16 cellular contexts compared by ENCODE assay signal in genomic region chr4:149884046-149884445, GRCh38.
DNase-seq lines count a peak whose midpoint lies in the region; TF ChIP-seq lines count a peak whose summit lies in the region.
"Had no signal": no experiment of that assay in that cellular context is flagged by ENCODE, and none has a peak within 500 bp of the region (broad histone marks: within the 10 kb centered on the region; RNA-seq: fewer than 3 reads in every experiment).

No MANE protein-coding gene starts in this region.

- H3K4me3 ChIP-seq in PC-9 = no peak overlapping the region
- no peak overlapping the region for H3K4me3 ChIP-seq in spleen
- H3K4me3 ChIP-seq: suprapubic skin had no signal

- H3K4me2 ChIP-seq in PC-9 = no peak overlapping the region

- TF ChIP-seq CTCF in AG09319 (IDR thresholded peaks at IDR 0.05; ENCODE audit: low read depth, low read length) (no peak), PC-9 (conservative IDR thresholded peaks at IDR 0.05) (no peak), spleen (IDR thresholded peaks at IDR 0.05 in 8 of 11, conservative IDR thresholded peaks at IDR 0.05 in 3 of 11) (no peak)

- H3K4me1 ChIP-seq in PC-9 (replicated peaks; ENCODE audit: insufficient read depth) = no peaks in the 10 kb centered on the region
- H3K4me1 ChIP-seq in spleen = no peaks in the 10 kb centered on the region

- 63 to 80% (median 73%) methylated on average over 6 of the region's 6 CpGs for WGBS in spleen, 5 donors

- no peaks in the 10 kb centered on the region for H3K36me3 ChIP-seq in PC-9 (ENCODE audit: low read depth)
- H3K36me3 ChIP-seq in spleen = no peaks in the 10 kb centered on the region
- H3K36me3 ChIP-seq: neutrophil, suprapubic skin had no signal

- no peaks in the 10 kb centered on the region for H3K79me2 ChIP-seq in PC-9 (ENCODE audit: low read depth)

- H3F3A ChIP-seq in PC-9 (ENCODE audit: insufficient read depth, low read depth) = no peaks in the 10 kb centered on the region

- no peaks in the 10 kb centered on the region for H3K4me1 Mint-ChIP-seq in activated naive CD4-positive, alpha-beta T cell treated with anti-CD3 and anti-CD28 coated beads for 36 hours (ENCODE audit: low read depth)
- no peaks in the 10 kb centered on the region for H3K4me1 Mint-ChIP-seq in activated T-helper 2 cell treated with anti-CD3 and anti-CD28 coated beads, Interferon-gamma antibody, Interleukin-2, Interleukin-4, amounts not matched to agents 10 μg/mL and 5 μg/mL and 100 μg/mL, durations not matched to agents 14 hours and 24 hours and 36 hours (ENCODE audit: low read depth)
- H3K4me1 Mint-ChIP-seq: central memory CD8-positive, alpha-beta T cell; T-helper 17 cell had no signal

- H4K20me1 ChIP-seq in PC-9 (ENCODE audit: insufficient read depth) = no peaks in the 10 kb centered on the region

- no peaks in the 10 kb centered on the region for H3K9me3 Mint-ChIP-seq in activated naive CD4-positive, alpha-beta T cell treated with anti-CD3 and anti-CD28 coated beads for 36 hours
- no peaks in the 10 kb centered on the region for H3K9me3 Mint-ChIP-seq in activated T-helper 2 cell treated with anti-CD3 and anti-CD28 coated beads, Interferon-gamma antibody, Interleukin-2, Interleukin-4, amounts not matched to agents 10 μg/mL and 5 μg/mL and 100 μg/mL, durations not matched to agents 14 hours and 24 hours and 36 hours

- H3K27me3 Mint-ChIP-seq in activated naive CD4-positive, alpha-beta T cell treated with anti-CD3 and anti-CD28 coated beads for 36 hours (ENCODE audit: low read depth) = peaks cover 6% of the 10 kb centered on the region
- H3K27me3 Mint-ChIP-seq in activated T-helper 2 cell treated with anti-CD3 and anti-CD28 coated beads, Interferon-gamma antibody, Interleukin-2, Interleukin-4, amounts not matched to agents 10 μg/mL and 5 μg/mL and 100 μg/mL, durations not matched to agents 14 hours and 24 hours and 36 hours (ENCODE audit: low read depth) = no peaks in the 10 kb centered on the region
- H3K27me3 Mint-ChIP-seq: central memory CD8-positive, alpha-beta T cell had no signal

- DNase-seq in AG09319 (ENCODE audit: extremely low read depth, low read depth) = peak; percentile 14
- peak; percentile 65 for DNase-seq in NCI-H446 treated with DMSO at 0.1 percent for 48 hours (lab: John Stamatoyannopoulos, UW)
- peak; percentile 14 for DNase-seq in fibroblast of the conjunctiva (ENCODE audit: low read depth)
- DNase-seq in midbrain (lab: John Stamatoyannopoulos, UW) = peak; percentile 41
- no peak for DNase-seq in PC-9
- no peak for DNase-seq in spleen
- DNase-seq in activated naive CD4-positive, alpha-beta T cell treated with anti-CD3 and anti-CD28 coated beads for 36 hours = no peak
- DNase-seq in activated T-helper 2 cell treated with anti-CD3 and anti-CD28 coated beads, Interferon-gamma antibody, Interleukin-2, Interleukin-4, amounts not matched to agents 10 μg/mL and 5 μg/mL and 100 μg/mL, durations not matched to agents 14 hours and 24 hours and 36 hours (ENCODE audit: low spot score) = no peak
- DNase-seq: activated CD4-positive, CD25-positive, alpha-beta regulatory T cell; Karpas-422; NCI-H1436 treated with DMSO at 0.1 percent for 48 hours; stimulated activated CD4-positive, alpha-beta T cell treated with anti-CD3 and anti-CD28 coated beads, Interleukin-2, amount 100 ng/mL, for 48 hours; T-helper 17 cell had no signal

- H3K9me2 ChIP-seq in PC-9 (ENCODE audit: insufficient read depth) = no peaks in the 10 kb centered on the region

- H3K27me3 ChIP-seq in PC-9 (ENCODE audit: insufficient read depth, low read depth) (no peaks in the 10 kb centered on the region), spleen (replicated peaks in 1 of 7) (no peaks in the 10 kb centered on the region)
- H3K27me3 ChIP-seq: neutrophil, suprapubic skin had no signal

- BruUV-seq in PC-9 (replicated peaks; lab: Mats Ljungman, UMichigan) = no TSS peak

- no peak overlapping the region for H3K4me3 Mint-ChIP-seq in activated naive CD4-positive, alpha-beta T cell treated with anti-CD3 and anti-CD28 coated beads for 36 hours
- no peak overlapping the region for H3K4me3 Mint-ChIP-seq in activated T-helper 2 cell treated with anti-CD3 and anti-CD28 coated beads, Interferon-gamma antibody, Interleukin-2, Interleukin-4, amounts not matched to agents 10 μg/mL and 5 μg/mL and 100 μg/mL, durations not matched to agents 14 hours and 24 hours and 36 hours (ENCODE audit: low read depth)
- H3K4me3 Mint-ChIP-seq: central memory CD8-positive, alpha-beta T cell; T-helper 17 cell had no signal

- no peaks in the 10 kb centered on the region for H3K36me3 Mint-ChIP-seq in activated naive CD4-positive, alpha-beta T cell treated with anti-CD3 and anti-CD28 coated beads for 36 hours (ENCODE audit: low read depth)
- H3K36me3 Mint-ChIP-seq in activated T-helper 2 cell treated with anti-CD3 and anti-CD28 coated beads, Interferon-gamma antibody, Interleukin-2, Interleukin-4, amounts not matched to agents 10 μg/mL and 5 μg/mL and 100 μg/mL, durations not matched to agents 14 hours and 24 hours and 36 hours (ENCODE audit: low read depth) = no peaks in the 10 kb centered on the region

- no peak overlapping the region for H2AFZ ChIP-seq in PC-9

- no peaks in the 10 kb centered on the region for H3K9me3 ChIP-seq in PC-9 (ENCODE audit: insufficient read depth, low read depth)
- H3K9me3 ChIP-seq in spleen = no peaks in the 10 kb centered on the region
- H3K9me3 ChIP-seq: neutrophil, suprapubic skin had no signal

- H3K27ac ChIP-seq in PC-9 (no peak overlapping the region), spleen (no peak overlapping the region)
- H3K27ac ChIP-seq: neutrophil, suprapubic skin had no signal

- no peak overlapping the region for H3K27ac Mint-ChIP-seq in activated naive CD4-positive, alpha-beta T cell treated with anti-CD3 and anti-CD28 coated beads for 36 hours
- H3K27ac Mint-ChIP-seq in activated T-helper 2 cell treated with anti-CD3 and anti-CD28 coated beads, Interferon-gamma antibody, Interleukin-2, Interleukin-4, amounts not matched to agents 10 μg/mL and 5 μg/mL and 100 μg/mL, durations not matched to agents 14 hours and 24 hours and 36 hours = no peak overlapping the region
- H3K27ac Mint-ChIP-seq: T-helper 17 cell had no signal

- POLR2A ChIA-PET in PC-9 (lab: Charles Lee; ENCODE audit: unreplicated experiment) = no interaction called here

- CTCF ChIA-PET in PC-9 (lab: Charles Lee) = no interaction called here
- CTCF ChIA-PET in activated naive CD4-positive, alpha-beta T cell treated with anti-CD3 and anti-CD28 coated beads for 36 hours (lab: Charles Lee) = interaction anchor here (0.5 kb wide), 1 partner anchor 38 kb away, joined by 4 read pairs; no protein-coding TSS in a partner anchor

- TF ChIP-seq POLR2A in spleen (IDR thresholded peaks at IDR 0.05) = no peak

- intact Hi-C loops in PC-9 (cut with micrococcal nuclease; ENCODE audit: unreplicated experiment) = no loop called here
- intact Hi-C loops in spleen (cut with DNase I; ENCODE audit: low total_unique reads) = no loop called here
- intact Hi-C loops in activated naive CD4-positive, alpha-beta T cell treated with anti-CD3 and anti-CD28 coated beads for 36 hours (cut with micrococcal nuclease) = no loop called here
- intact Hi-C loops in activated T-helper 2 cell treated with anti-CD3 and anti-CD28 coated beads, Interferon-gamma antibody, Interleukin-2, Interleukin-4, amounts not matched to agents 10 μg/mL and 5 μg/mL and 100 μg/mL, durations not matched to agents 14 hours and 24 hours and 36 hours (cut with micrococcal nuclease) = no loop called here

Comparison
In these comparisons a context has a peak if more than half of its experiments do, and no peak if none do; other contexts are left out.
1. DNase-seq: peak in AG09319 (single experiment), NCI-H446 treated with DMSO at 0.1 percent for 48 hours (single experiment), fibroblast of the conjunctiva (single experiment) and midbrain (single experiment); none in PC-9 (0 of 2), spleen (single experiment), activated naive CD4-positive, alpha-beta T cell treated with anti-CD3 and anti-CD28 coated beads for 36 hours (single experiment) and activated T-helper 2 cell treated with anti-CD3 and anti-CD28 coated beads, Interferon-gamma antibody, Interleukin-2, Interleukin-4, amounts not matched to agents 10 μg/mL and 5 μg/mL and 100 μg/mL, durations not matched to agents 14 hours and 24 hours and 36 hours (single experiment).